Comparison of ENCODE assay signal across 9 cellular contexts in genomic region chr1:35568975-35569395, GRCh38. TPM values are rescaled to one million over a fixed set of nuclear protein-coding genes. Genes with fewer than 3 reads are reported as not detected.
DNase-seq lines count a peak whose midpoint lies in the region; ATAC-seq, FAIRE-seq and TF ChIP-seq lines count a peak whose summit lies in the region.
"Had no signal": no experiment of that assay in that cellular context is flagged by ENCODE, and none has a peak within 500 bp of the region (broad histone marks: within the 10 kb centered on the region; RNA-seq: fewer than 3 reads in every experiment).

No MANE protein-coding gene starts in this region.

- POLR2A ChIA-PET in activated naive CD8-positive, alpha-beta T cell treated with anti-CD3 and anti-CD28 coated beads, Interleukin-2, amount 10 ng/mL, durations not matched to agents 7 days and 5 days (lab: Charles Lee) = interaction anchor here (1.0 to 1.6 kb wide), 4 partner anchors 9 to 200 kb away, joined by 4 to 6 read pairs (median 4); no protein-coding TSS in a partner anchor

- no peaks in the 10 kb centered on the region for H3K9me3 Mint-ChIP-seq in activated naive CD8-positive, alpha-beta T cell treated with anti-CD3 and anti-CD28 coated beads, Interleukin-2, amount 10 ng/mL, durations not matched to agents 7 days and 5 days
- H3K9me3 Mint-ChIP-seq: dendritic cell treated with granulocyte-macrophage colony-stimulating factor and Interleukin-4, amounts not matched to agents 40 ng/mL and 50 ng/mL, for 4 days had no signal

- H3K27me3 ChIP-seq in MG63 = no peaks in the 10 kb centered on the region

- FAIRE-seq in G401.6 (lab: Jason Lieb, UNC) = peak; percentile 91

- DNase-seq in MG63 (peak; percentile 45), head of caudate nucleus (peak; percentile 58 to 92 (median 79)), posterior vena cava (ENCODE audit: low spot score) (peak; percentile 88), NCI-H226 (no peak)
- DNase-seq in activated naive CD8-positive, alpha-beta T cell treated with anti-CD3 and anti-CD28 coated beads, Interleukin-2, amount 10 ng/mL, durations not matched to agents 7 days and 5 days = peak; percentile 67

- intact Hi-C loops in head of caudate nucleus (cut with DNase I) = loop anchor here (2.0 to 5.0 kb wide), 2 partner anchors 148 to 158 kb away; partner anchors contain the start of gene C1orf216
- intact Hi-C loops in posterior vena cava (cut with DNase I) = loop anchor here in 1 of 2 donors (5.0 kb wide), 1 partner anchor 158 kb away; no protein-coding TSS in a partner anchor

- H3K4me3 Mint-ChIP-seq in activated naive CD8-positive, alpha-beta T cell treated with anti-CD3 and anti-CD28 coated beads, Interleukin-2, amount 10 ng/mL, durations not matched to agents 7 days and 5 days = no peak overlapping the region
- H3K4me3 Mint-ChIP-seq: dendritic cell treated with granulocyte-macrophage colony-stimulating factor and Interleukin-4, amounts not matched to agents 40 ng/mL and 50 ng/mL, for 4 days had no signal

- no peak overlapping the region for H3K27ac Mint-ChIP-seq in activated naive CD8-positive, alpha-beta T cell treated with anti-CD3 and anti-CD28 coated beads, Interleukin-2, amount 10 ng/mL, durations not matched to agents 7 days and 5 days
- H3K27ac Mint-ChIP-seq: dendritic cell treated with granulocyte-macrophage colony-stimulating factor and Interleukin-4, amounts not matched to agents 40 ng/mL and 50 ng/mL, for 4 days had no signal

- peaks cover 19% of the 10 kb centered on the region for H3K27me3 Mint-ChIP-seq in activated naive CD8-positive, alpha-beta T cell treated with anti-CD3 and anti-CD28 coated beads, Interleukin-2, amount 10 ng/mL, durations not matched to agents 7 days and 5 days

- H3K4me3 ChIP-seq in MG63 = no peak overlapping the region

- peaks cover 12% of the 10 kb centered on the region for H3K36me3 ChIP-seq in MG63

- H3K4me1 Mint-ChIP-seq in activated naive CD8-positive, alpha-beta T cell treated with anti-CD3 and anti-CD28 coated beads, Interleukin-2, amount 10 ng/mL, durations not matched to agents 7 days and 5 days = peaks cover 3% of the 10 kb centered on the region

- no peaks in the 10 kb centered on the region for H3K9me3 ChIP-seq in MG63

- ATAC-seq in SK-N-SH treated with all-trans-retinoic acid at 6 μM for 48 hours (peak; percentile 76), HG03342 (IDR thresholded peaks at IDR 0.05; ENCODE audit: unreplicated experiment) (no peak)
- ATAC-seq in activated naive CD8-positive, alpha-beta T cell treated with anti-CD3 and anti-CD28 coated beads, Interleukin-2, amount 10 ng/mL, durations not matched to agents 7 days and 5 days (ENCODE audit: low read depth) = peak; percentile 68

- H3K36me3 Mint-ChIP-seq in activated naive CD8-positive, alpha-beta T cell treated with anti-CD3 and anti-CD28 coated beads, Interleukin-2, amount 10 ng/mL, durations not matched to agents 7 days and 5 days = peaks cover 2% of the 10 kb centered on the region

TF ChIP-seq in SK-N-SH treated with all-trans-retinoic acid at 6 μM for 48 hours, 23 proteins besides CTCF, POLR2A, EP300 and RAD21:
- TF ChIP-seq OSR1 (CRISPR knock-in tag; IDR thresholded peaks at IDR 0.05) (no peak), PATZ1 (CRISPR knock-in tag; IDR thresholded peaks at IDR 0.05; ENCODE audit: borderline replicate concordance) (no peak), ZFP3 (CRISPR knock-in tag; IDR thresholded peaks at IDR 0.05) (no peak)

RNA-seq across cellular contexts. Expression of gene TFAP2E, which starts 4.1 kb away (rescaled TPM):
- total RNA-seq in MG63 (2014; rRNA removed; shearing (Covaris generic); ENCODE audit: low replicate concordance) = 0.26 TPM in 1 of 2 replicates, not detected in the other
- 1 to 10 TPM; 1.2 to 1.8 TPM for total RNA-seq in activated naive CD8-positive, alpha-beta T cell treated with anti-CD3 and anti-CD28 coated beads, Interleukin-2, amount 10 ng/mL, durations not matched to agents 7 days and 5 days
- under 1 TPM; 0.65 to 0.81 TPM for total RNA-seq in posterior vena cava

RNA-seq across cellular contexts. Expression of gene NCDN, which starts 11.4 kb away (rescaled TPM):
- total RNA-seq in MG63 (2014; rRNA removed; shearing (Covaris generic); ENCODE audit: low replicate concordance) = 15.8 and 22.4 TPM in 2 replicates
- total RNA-seq in activated naive CD8-positive, alpha-beta T cell treated with anti-CD3 and anti-CD28 coated beads, Interleukin-2, amount 10 ng/mL, durations not matched to agents 7 days and 5 days = 10 to 100 TPM; 21.5 to 23.2 TPM
- total RNA-seq in posterior vena cava = 10 to 100 TPM; 16.6 to 22.6 TPM

RNA-seq across cellular contexts. Expression of gene KIAA0319L, which starts 11.8 kb away (rescaled TPM):
- total RNA-seq in MG63 (2014; rRNA removed; shearing (Covaris generic); ENCODE audit: low replicate concordance) = 27.8 and 60.7 TPM in 2 replicates
- total RNA-seq in activated naive CD8-positive, alpha-beta T cell treated with anti-CD3 and anti-CD28 coated beads, Interleukin-2, amount 10 ng/mL, durations not matched to agents 7 days and 5 days = 10 to 100 TPM; 49.8 to 51.8 TPM
- 10 to 100 TPM; 28.4 to 28.6 TPM for total RNA-seq in posterior vena cava
